ENCODE assay signal across 20 cellular contexts in genomic region chr5:159894149-159894720, GRCh38. TPM values are rescaled to one million over a fixed set of nuclear protein-coding genes. Genes with fewer than 3 reads are reported as not detected.
"Had no signal": no experiment of that assay in that cellular context is flagged by ENCODE, and none has a peak within 500 bp of the region (broad histone marks: within the 10 kb centered on the region; RNA-seq: fewer than 3 reads in every experiment).

No MANE protein-coding gene starts in this region.

- H3K4me2 ChIP-seq: hepatocyte had no signal

- H3K4me1 ChIP-seq: adrenal gland, left lung, parathyroid adenoma, transverse colon had no signal

- H3K9ac ChIP-seq: parathyroid adenoma had no signal

- H3K4me3 ChIP-seq: adrenal gland, cardiac muscle cell, hepatocyte, left lung, mucosa of descending colon, skin epidermis, transverse colon had no signal

- H3K79me2 ChIP-seq: hepatocyte, parathyroid adenoma had no signal

- H3K27ac ChIP-seq: cardiac muscle cell, hepatocyte, left lung, parathyroid adenoma had no signal

- H3K27me3 ChIP-seq: cardiac muscle cell, left lung, transverse colon had no signal

- H3K9me3 ChIP-seq: adrenal gland, left lung, mucosa of descending colon, transverse colon had no signal

- H3K36me3 ChIP-seq: adrenal gland, cardiac muscle cell, left lung, transverse colon had no signal

- ATAC-seq: activated CD4-positive, alpha-beta T cell treated with anti-CD3 and anti-CD28 coated beads for 36 hours; activated CD8-positive, alpha-beta memory T cell treated with anti-CD3 and anti-CD28 coated beads, Interleukin-2, amount 10 ng/mL, durations not matched to agents 7 days and 5 days; left lung; mucosa of descending colon; naive thymus-derived CD4-positive, alpha-beta T cell had no signal

- DNase-seq: activated CD4-positive, alpha-beta memory T cell treated with anti-CD3 and anti-CD28 coated beads for 36 hours; activated CD4-positive, alpha-beta T cell treated with anti-CD3 and anti-CD28 coated beads for 36 hours; activated CD8-positive, alpha-beta memory T cell treated with anti-CD3 and anti-CD28 coated beads, Interleukin-2, amount 10 ng/mL, durations not matched to agents 7 days and 5 days; activated naive CD4-positive, alpha-beta T cell treated with anti-CD3 and anti-CD28 coated beads, Interleukin-2, amount 10 ng/mL, durations not matched to agents 7 days and 5 days; activated T-cell treated with anti-CD3 and anti-CD28 coated beads, Interleukin-2, amount 50 U/mL, for 24 hours; adrenal gland; left lung; mucosa of descending colon; naive thymus-derived CD4-positive, alpha-beta T cell; retina; stimulated activated CD4-positive, alpha-beta T cell treated with anti-CD3 and anti-CD28 coated beads, Interleukin-4, amount 100 ng/mL, for 24 hours; stimulated activated naive CD4-positive, alpha-beta T cell treated with Interleukin-2 at 50 U/mL for 16 hours; substantia nigra; T-helper 2 cell; transverse colon had no signal

- H2AFZ ChIP-seq: hepatocyte, parathyroid adenoma had no signal

RNA-seq across cellular contexts. Expression of gene ADRA1B, which starts 22.0 kb away (rescaled TPM):
- total RNA-seq: activated CD4-positive, alpha-beta memory T cell treated with anti-CD3 and anti-CD28 coated beads for 36 hours; activated CD4-positive, alpha-beta T cell treated with anti-CD3 and anti-CD28 coated beads for 36 hours; endothelial cell of umbilical vein had no signal
- polyA plus RNA-seq: naive thymus-derived CD4-positive, alpha-beta T cell had no signal
